In the genomic region with DNA sequence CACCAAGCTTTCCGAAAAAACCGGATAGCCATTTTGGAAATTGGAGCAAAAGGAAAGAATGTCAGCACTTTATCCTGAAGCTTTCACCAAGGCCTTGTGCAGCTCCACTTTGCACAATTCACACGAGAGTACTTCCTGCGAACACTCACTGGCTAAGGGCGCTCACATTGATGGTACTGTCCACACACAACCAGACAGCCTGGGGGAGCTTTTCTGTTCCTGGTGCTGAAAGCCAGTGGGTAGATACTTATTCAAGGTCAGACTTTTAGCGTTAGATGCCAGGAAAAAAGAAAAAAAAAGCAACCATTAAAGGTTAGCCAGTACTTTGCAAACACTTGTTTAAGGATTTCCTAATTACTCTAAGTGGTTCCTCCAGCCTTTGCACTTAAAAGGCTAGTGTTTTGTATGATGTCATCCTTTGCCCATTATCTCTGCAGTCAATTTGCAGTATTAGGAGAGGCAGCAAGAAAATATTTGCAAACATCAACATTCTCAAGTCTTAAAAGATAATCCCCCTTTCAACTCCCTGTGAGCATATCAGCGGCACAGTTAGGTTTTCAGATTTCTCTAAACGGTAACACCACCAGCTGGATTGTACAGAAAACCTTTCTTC, we compare ENCODE assay signal across 11 cellular contexts.
"Had no signal": no experiment of that assay in that cellular context is flagged by ENCODE, and none has a peak within 500 bp of the region (broad histone marks: within the 10 kb centered on the region; RNA-seq: fewer than 3 reads in every experiment).

No MANE protein-coding gene starts in this region.

- H3K4me1 ChIP-seq: esophagus squamous epithelium, thyroid gland had no signal

- H3K9me3 ChIP-seq: esophagus squamous epithelium, thyroid gland had no signal

- ATAC-seq: activated CD4-positive, CD25-positive, alpha-beta regulatory T cell treated with anti-CD3 and anti-CD28 coated beads, Interleukin-2, amount 50 U/mL, for 24 hours; stimulated activated memory B cell treated with anti-CD40 and anti-IgM and Interleukin-4, amounts not matched to agents 10 μg/mL and 1 μg/mL and 100 μg/mL, for 72 hours had no signal

- H3K4me3 ChIP-seq: coronary artery, esophagus squamous epithelium, thyroid gland had no signal

- H3K27me3 ChIP-seq: thyroid gland had no signal

- H3K27ac ChIP-seq: coronary artery, esophagus squamous epithelium, thyroid gland had no signal

- H3K36me3 ChIP-seq: esophagus squamous epithelium, thyroid gland had no signal

- DNase-seq: activated naive CD8-positive, alpha-beta T cell treated with anti-CD3 and anti-CD28 coated beads for 36 hours; effector CD4-positive, alpha-beta T cell; esophagus squamous epithelium; foreskin fibroblast; nephron progenitor cell; occipital lobe; stimulated activated CD4-positive, alpha-beta T cell treated with anti-CD3 and anti-CD28 coated beads, Interleukin-2, amount 100 ng/mL, for 48 hours; thyroid gland had no signal
